In genomic region chr4:37770016-37770415, GRCh38 we compare ENCODE assay signal across 24 cellular contexts. TPM values are rescaled to one million over a fixed set of nuclear protein-coding genes. Genes with fewer than 3 reads are reported as not detected.
DNase-seq lines count a peak whose midpoint lies in the region; ATAC-seq and TF ChIP-seq lines count a peak whose summit lies in the region.
"Had no signal": no experiment of that assay in that cellular context is flagged by ENCODE, and none has a peak within 500 bp of the region (broad histone marks: within the 10 kb centered on the region; RNA-seq: fewer than 3 reads in every experiment).

No MANE protein-coding gene starts in this region.

- H3K36me3 ChIP-seq in GM23338 (ENCODE audit: insufficient read depth) (no peaks in the 10 kb centered on the region), brain microvascular endothelial cell (replicated peaks) (no peaks in the 10 kb centered on the region)
- H3K36me3 ChIP-seq: colonic mucosa had no signal

- H4K20me1 ChIP-seq in GM23338 (replicated peaks; ENCODE audit: insufficient read depth) = no peaks in the 10 kb centered on the region

- no peaks in the 10 kb centered on the region for H3K79me2 ChIP-seq in GM23338 (replicated peaks; ENCODE audit: insufficient read depth)

- peaks cover 3% of the 10 kb centered on the region for H3K27me3 Mint-ChIP-seq in GM23338 (ENCODE audit: insufficient read depth, low read depth, poor library complexity)
- H3K27me3 Mint-ChIP-seq: activated CD8-positive, alpha-beta T cell treated with anti-CD3 and anti-CD28 coated beads for 36 hours; activated naive CD8-positive, alpha-beta T cell treated with anti-CD3 and anti-CD28 coated beads for 36 hours; memory B cell; stimulated activated memory B cell treated with anti-CD40 and anti-IgM and Interleukin-4, amounts not matched to agents 10 μg/mL and 1 μg/mL and 100 μg/mL, for 72 hours had no signal

- ATAC-seq in GM23338 = no peak
- no peak for ATAC-seq in HG03095 (IDR thresholded peaks at IDR 0.05; ENCODE audit: unreplicated experiment)
- no peak for ATAC-seq in HG03108 (IDR thresholded peaks at IDR 0.05; ENCODE audit: unreplicated experiment)
- ATAC-seq in GM18873 (IDR thresholded peaks at IDR 0.05; ENCODE audit: low FRiP score, unreplicated experiment) = no peak
- ATAC-seq: A549; activated CD4-positive, CD25-positive, alpha-beta regulatory T cell treated with anti-CD3 and anti-CD28 coated beads, Interleukin-2, amount 50 U/mL, for 24 hours; activated CD8-positive, alpha-beta T cell treated with anti-CD3 and anti-CD28 coated beads for 36 hours; stimulated activated memory B cell treated with anti-CD40 and anti-IgM and Interleukin-4, amounts not matched to agents 10 μg/mL and 1 μg/mL and 100 μg/mL, for 72 hours had no signal

- no peak overlapping the region for H3K27ac Mint-ChIP-seq in GM23338
- H3K27ac Mint-ChIP-seq: activated CD8-positive, alpha-beta T cell treated with anti-CD3 and anti-CD28 coated beads for 36 hours; activated naive CD8-positive, alpha-beta T cell treated with anti-CD3 and anti-CD28 coated beads for 36 hours; memory B cell; stimulated activated memory B cell treated with anti-CD40 and anti-IgM and Interleukin-4, amounts not matched to agents 10 μg/mL and 1 μg/mL and 100 μg/mL, for 72 hours had no signal

- H3K4me3 ChIP-seq in AG09309 (ENCODE audit: control insufficient read depth, low read depth, low read length) = no peak overlapping the region
- no peak overlapping the region for H3K4me3 ChIP-seq in GM23338
- H3K4me3 ChIP-seq in brain microvascular endothelial cell (ENCODE audit: low read depth, low read length) = no peak overlapping the region
- H3K4me3 ChIP-seq: A549, colonic mucosa had no signal

- no peak overlapping the region for H3K4me2 ChIP-seq in GM23338
- H3K4me2 ChIP-seq: A549 had no signal

- H3F3A ChIP-seq in GM23338 (replicated peaks; ENCODE audit: low read depth) = no peaks in the 10 kb centered on the region

- H3K36me3 Mint-ChIP-seq in GM23338 (ENCODE audit: low read depth) = no peaks in the 10 kb centered on the region
- H3K36me3 Mint-ChIP-seq: activated naive CD8-positive, alpha-beta T cell treated with anti-CD3 and anti-CD28 coated beads for 36 hours; memory B cell; stimulated activated memory B cell treated with anti-CD40 and anti-IgM and Interleukin-4, amounts not matched to agents 10 μg/mL and 1 μg/mL and 100 μg/mL, for 72 hours had no signal

- DNase-seq in AG09309 (ENCODE audit: low read depth) (peak; percentile 4), GM23338 (ENCODE audit: low spot score) (no peak), brain microvascular endothelial cell (peak; percentile 38), iris pigment epithelial cell (ENCODE audit: low read depth) (peak; percentile 79)
- no peak for DNase-seq in stimulated activated naive CD4-positive, alpha-beta T cell treated with Interleukin-2 at 50 U/mL for 16 hours (lab: John Stamatoyannopoulos, UW)
- DNase-seq: activated CD8-positive, alpha-beta T cell treated with anti-CD3 and anti-CD28 coated beads for 36 hours; activated effector memory CD4-positive, alpha-beta T cell treated with Interleukin-2 at 50 U/mL for 16 hours; activated naive CD8-positive, alpha-beta T cell treated with anti-CD3 and anti-CD28 coated beads for 36 hours; Calu3; colonic mucosa; head of caudate nucleus; Karpas-422; NCI-H187; NCI-H69; nucleus accumbens; stimulated activated CD4-positive, alpha-beta T cell treated with anti-CD3 and anti-CD28 coated beads, Interleukin-2, amount 100 ng/mL, for 48 hours had no signal

- in situ Hi-C loops in brain microvascular endothelial cell (cut with HindIII; ENCODE audit: low pct_ligation_motif_present, low sequenced_read_pairs) = no loop called here

- TF ChIP-seq CTCF in AG09309 (IDR thresholded peaks at IDR 0.05; ENCODE audit: control insufficient read depth, insufficient read depth, low read depth, low read length, missing control alignments) (no peak), GM23338 (conservative IDR thresholded peaks at IDR 0.05; ENCODE audit: low read depth in 2 of 2) (no peak), brain microvascular endothelial cell (IDR thresholded peaks at IDR 0.05; ENCODE audit: low read depth, low read length, missing control alignments) (no peak)

- H3K9me2 ChIP-seq in GM23338 (ENCODE audit: insufficient read depth) = no peaks in the 10 kb centered on the region

- H3K9me3 Mint-ChIP-seq in GM23338 = no peaks in the 10 kb centered on the region
- H3K9me3 Mint-ChIP-seq: activated CD8-positive, alpha-beta T cell treated with anti-CD3 and anti-CD28 coated beads for 36 hours; activated naive CD8-positive, alpha-beta T cell treated with anti-CD3 and anti-CD28 coated beads for 36 hours; memory B cell; stimulated activated memory B cell treated with anti-CD40 and anti-IgM and Interleukin-4, amounts not matched to agents 10 μg/mL and 1 μg/mL and 100 μg/mL, for 72 hours had no signal

- H3K27me3 ChIP-seq in GM23338 (ENCODE audit: insufficient read depth) = no peaks in the 10 kb centered on the region
- no peaks in the 10 kb centered on the region for H3K27me3 ChIP-seq in brain microvascular endothelial cell (replicated peaks)
- H3K27me3 ChIP-seq: colonic mucosa had no signal

- no peak overlapping the region for H3K27ac ChIP-seq in GM23338 (ENCODE audit: low read depth)
- no peak overlapping the region for H3K27ac ChIP-seq in brain microvascular endothelial cell
- H3K27ac ChIP-seq: A549, C4-2B, colonic mucosa had no signal

- no peak overlapping the region for H3K4me3 Mint-ChIP-seq in GM23338
- H3K4me3 Mint-ChIP-seq: activated CD8-positive, alpha-beta T cell treated with anti-CD3 and anti-CD28 coated beads for 36 hours; activated naive CD8-positive, alpha-beta T cell treated with anti-CD3 and anti-CD28 coated beads for 36 hours; memory B cell; stimulated activated memory B cell treated with anti-CD40 and anti-IgM and Interleukin-4, amounts not matched to agents 10 μg/mL and 1 μg/mL and 100 μg/mL, for 72 hours had no signal

- 0 out of 2 replicates have a peak, but pooled peaks cover 11% of the 10 kb centered on the region for H3K4me1 ChIP-seq in GM23338 (ENCODE audit: insufficient read depth)
- H3K4me1 ChIP-seq: A549, colonic mucosa had no signal

- 0 out of 2 replicates have a peak overlapping the region, but pooled peaks have one; percentile 23 for H2AFZ ChIP-seq in GM23338

- H3K4me1 Mint-ChIP-seq in GM23338 = peaks cover 10% of the 10 kb centered on the region; the same call in 2 of the 3 replicates

TF ChIP-seq in GM23338, 12 proteins besides CTCF, POLR2A, EP300 and RAD21:
- TF ChIP-seq NANOG (IDR thresholded peaks at IDR 0.05; ENCODE audit: borderline replicate concordance) = no peak
- TF ChIP-seq ZNF331 (CRISPR knock-in tag; IDR thresholded peaks at IDR 0.05; ENCODE audit: low read depth) = no peak
- no peak for TF ChIP-seq POLR2AphosphoS5 (IDR thresholded peaks at IDR 0.05; ENCODE audit: low read depth)
- TF ChIP-seq STAT1 (IDR thresholded peaks at IDR 0.05; ENCODE audit: unreplicated experiment) = no peak
- no peak for TF ChIP-seq JUNB (IDR thresholded peaks at IDR 0.05; ENCODE audit: unreplicated experiment)

RNA-seq across cellular contexts. Expression of gene PGM2, which starts 56.5 kb away (rescaled TPM):
- total RNA-seq in GM23338 (2014; rRNA removed; shearing (Covaris generic)) = 30.8 and 36.6 TPM in 2 replicates
- polyA plus RNA-seq in GM23338 (2016; fragmentation: Nextera tagmentation; extraction: Ambion mirVana) = 10.1 and 11.4 TPM in 2 replicates

Comparison
In these comparisons a context has a peak if more than half of its experiments do, and no peak if none do; other contexts are left out.
1. DNase-seq: peak in AG09309 (single experiment), brain microvascular endothelial cell (single experiment) and iris pigment epithelial cell (single experiment); none in GM23338 (single experiment) and stimulated activated naive CD4-positive, alpha-beta T cell treated with Interleukin-2 at 50 U/mL for 16 hours (single experiment).